23 cellular contexts compared by ENCODE assay signal in genomic region chr11:72114570-72114969, GRCh38. TPM values are rescaled to one million over a fixed set of nuclear protein-coding genes. Genes with fewer than 3 reads are reported as not detected.
DNase-seq lines count a peak whose midpoint lies in the region; ATAC-seq and TF ChIP-seq lines count a peak whose summit lies in the region.
"Had no signal": no experiment of that assay in that cellular context is flagged by ENCODE, and none has a peak within 500 bp of the region (broad histone marks: within the 10 kb centered on the region; RNA-seq: fewer than 3 reads in every experiment).

No MANE protein-coding gene starts in this region.

- H3K27me3 Mint-ChIP-seq in activated T-helper 17 cell treated with anti-CD3 and anti-CD28 coated beads, Interleukin-2, amount 50 U/mL, for 72 hours: peaks cover 10% of the 10 kb centered on the region
- H3K27me3 Mint-ChIP-seq in type B pancreatic cell: peaks cover 7% of the 10 kb centered on the region

- peaks cover 24% of the 10 kb centered on the region for H3K4me1 Mint-ChIP-seq in activated T-helper 17 cell treated with anti-CD3 and anti-CD28 coated beads, Interleukin-2, amount 50 U/mL, for 72 hours
- peaks cover 21% of the 10 kb centered on the region for H3K4me1 Mint-ChIP-seq in type B pancreatic cell (ENCODE audit: unreplicated experiment)

- no peak overlapping the region for H3K4me3 Mint-ChIP-seq in activated T-helper 17 cell treated with anti-CD3 and anti-CD28 coated beads, Interleukin-2, amount 50 U/mL, for 72 hours
- no peak overlapping the region for H3K4me3 Mint-ChIP-seq in type B pancreatic cell

- no peaks in the 10 kb centered on the region for H3K27me3 ChIP-seq in foreskin keratinocyte
- H3K27me3 ChIP-seq: dorsolateral prefrontal cortex, vagina had no signal

- H3K36me3 Mint-ChIP-seq in activated T-helper 17 cell treated with anti-CD3 and anti-CD28 coated beads, Interleukin-2, amount 50 U/mL, for 72 hours (ENCODE audit: low read depth): peaks cover 26% of the 10 kb centered on the region
- peaks cover 5% of the 10 kb centered on the region for H3K36me3 Mint-ChIP-seq in type B pancreatic cell

- TF ChIP-seq CTCF in foreskin keratinocyte (conservative IDR thresholded peaks at IDR 0.05) (no peak), type B pancreatic cell (conservative IDR thresholded peaks at IDR 0.05) (no peak)

- no peak for ATAC-seq in activated T-helper 17 cell treated with anti-CD3 and anti-CD28 coated beads, Interleukin-2, amount 50 U/mL, for 72 hours (replicated peaks)
- ATAC-seq in foreskin keratinocyte: no peak
- no peak for ATAC-seq in GM18867 (IDR thresholded peaks at IDR 0.05; ENCODE audit: unreplicated experiment)
- ATAC-seq: sciatic nerve had no signal

- peak overlapping the region; percentile 97 for H3K27ac ChIP-seq in foreskin keratinocyte
- H3K27ac ChIP-seq: dorsolateral prefrontal cortex, vagina had no signal

- DNase-seq in GM04503 (ENCODE audit: low read depth): peak; percentile 24
- DNase-seq in foreskin keratinocyte: peak; percentile 74 to 88
- DNase-seq in type B pancreatic cell (ENCODE audit: extremely low spot score, unreplicated experiment): no peak
- DNase-seq in middle frontal gyrus (ENCODE audit: extremely low spot score, low spot score): no peak
- DNase-seq in DMS53 (lab: John Stamatoyannopoulos, UW): no peak
- DNase-seq: activated CD4-positive, alpha-beta T cell treated with anti-CD3 and anti-CD28 coated beads for 1 hour; activated naive CD4-positive, alpha-beta T cell; activated T-cell treated with anti-CD3 and anti-CD28 coated beads, Interleukin-2, amount 50 U/mL, for 1 hour; amniotic stem cell; dorsolateral prefrontal cortex; Kasumi-1; NCI-H1092 treated with DMSO at 0.1 percent for 48 hours; NCI-H2029; NCI-H345; NCI-H774; SW 1271 had no signal

- H3K4me1 ChIP-seq in foreskin keratinocyte: peaks cover 20% of the 10 kb centered on the region

- peaks cover 10% of the 10 kb centered on the region for H3K9me3 Mint-ChIP-seq in activated T-helper 17 cell treated with anti-CD3 and anti-CD28 coated beads, Interleukin-2, amount 50 U/mL, for 72 hours
- no peaks in the 10 kb centered on the region for H3K9me3 Mint-ChIP-seq in type B pancreatic cell
- H3K9me3 Mint-ChIP-seq: nephron had no signal

- peak overlapping the region; percentile 96 for H3K27ac Mint-ChIP-seq in activated T-helper 17 cell treated with anti-CD3 and anti-CD28 coated beads, Interleukin-2, amount 50 U/mL, for 72 hours
- H3K27ac Mint-ChIP-seq in type B pancreatic cell: peak overlapping the region; percentile 12

RNA-seq across cellular contexts. Expression of gene ANAPC15, which starts 2.1 kb away (rescaled TPM):
- total RNA-seq in activated T-helper 17 cell treated with anti-CD3 and anti-CD28 coated beads, Interleukin-2, amount 50 U/mL, for 72 hours: 10 to 100 TPM; 35.5 to 65.6 TPM
- total RNA-seq in foreskin keratinocyte: 82.7 and 93.2 TPM in 2 replicates
- 105 and 120 TPM in 2 replicates for polyA plus RNA-seq in foreskin keratinocyte
- 45.5 and 47.9 TPM in 2 replicates for total RNA-seq in type B pancreatic cell (ENCODE audit: low replicate concordance)

RNA-seq across cellular contexts. Expression of gene TOMT, which starts 8.8 kb away (rescaled TPM):
- total RNA-seq in activated T-helper 17 cell treated with anti-CD3 and anti-CD28 coated beads, Interleukin-2, amount 50 U/mL, for 72 hours: under 1 TPM in 1 of 2 donors, not detected in 1; 0.26 TPM
- total RNA-seq in foreskin keratinocyte (not detected in 2 replicates), type B pancreatic cell (ENCODE audit: low replicate concordance) (not detected in 2 replicates)
- polyA plus RNA-seq in foreskin keratinocyte: not detected in 2 replicates
- total RNA-seq: glomerular endothelial cell, sciatic nerve, temporal lobe, vagina had no signal

RNA-seq across cellular contexts. Expression of gene LAMTOR1, which starts 11.5 kb away (rescaled TPM):
- 10 to 100 TPM; 53.4 to 69.1 TPM for total RNA-seq in activated T-helper 17 cell treated with anti-CD3 and anti-CD28 coated beads, Interleukin-2, amount 50 U/mL, for 72 hours
- total RNA-seq in foreskin keratinocyte (140 and 151 TPM in 2 replicates), type B pancreatic cell (ENCODE audit: low replicate concordance) (73.0 and 93.8 TPM in 2 replicates)
- polyA plus RNA-seq in foreskin keratinocyte: 207 and 209 TPM in 2 replicates

RNA-seq across cellular contexts. Expression of gene FOLR3, which starts 21.0 kb away (rescaled TPM):
- total RNA-seq in activated T-helper 17 cell treated with anti-CD3 and anti-CD28 coated beads, Interleukin-2, amount 50 U/mL, for 72 hours: not detected
- 11.4 and 13.2 TPM in 2 replicates for total RNA-seq in foreskin keratinocyte
- polyA plus RNA-seq in foreskin keratinocyte: 17.1 and 18.4 TPM in 2 replicates
- total RNA-seq in type B pancreatic cell (ENCODE audit: low replicate concordance): not detected in 2 replicates
- total RNA-seq: glomerular endothelial cell, temporal lobe, vagina had no signal

RNA-seq across cellular contexts. Expression of gene LRRC51, which starts 33.9 kb away (rescaled TPM):
- 1 to 10 TPM; 3.3 to 5.4 TPM for total RNA-seq in activated T-helper 17 cell treated with anti-CD3 and anti-CD28 coated beads, Interleukin-2, amount 50 U/mL, for 72 hours
- total RNA-seq in foreskin keratinocyte (6.3 and 6.4 TPM in 2 replicates), type B pancreatic cell (ENCODE audit: low replicate concordance) (7.9 and 14.7 TPM in 2 replicates)
- 6.4 and 8.0 TPM in 2 replicates for polyA plus RNA-seq in foreskin keratinocyte

Comparison
In these comparisons a context has a peak if more than half of its experiments do, and no peak if none do; other contexts are left out.
1. DNase-seq: peak in GM04503 (single experiment) and foreskin keratinocyte (2 of 2); none in type B pancreatic cell (single experiment), middle frontal gyrus (single experiment) and DMS53 (single experiment).